ENCODE assay signal across 2 cellular contexts in genomic region chr10:58870070-58870469, GRCh38.
A peak's percentile ranks its signal among the peaks of the same experiment; 100 is the strongest.
TF ChIP-seq lines count a peak whose summit lies in the region.

No MANE protein-coding gene starts in this region.

TF ChIP-seq in HCT116, 20 proteins besides CTCF, POLR2A, EP300 and RAD21 (continued from another document):
- TF ChIP-seq ATF3 (IDR thresholded peaks at IDR 0.05) (no peak), REST (IDR thresholded peaks at IDR 0.05; ENCODE audit: low read depth) (no peak), ZFX (IDR thresholded peaks at IDR 0.05) (no peak), EGR1 (IDR thresholded peaks at IDR 0.05; ENCODE audit: low read depth) (no peak), FOSL1 (IDR thresholded peaks at IDR 0.05; ENCODE audit: low read depth) (no peak), SP1 (IDR thresholded peaks at IDR 0.05; ENCODE audit: low read depth) (no peak), EZH2phosphoT487 (IDR thresholded peaks at IDR 0.05; ENCODE audit: borderline replicate concordance) (no peak)

TF ChIP-seq in liver, 16 proteins besides CTCF, POLR2A, EP300 and RAD21 (continued from another document):
- TF ChIP-seq REST (IDR thresholded peaks at IDR 0.05) = peak; percentile 15
- no peak for TF ChIP-seq ATF3 (IDR thresholded peaks at IDR 0.05)
- TF ChIP-seq HNF4G (IDR thresholded peaks at IDR 0.05) = peak; percentile 28
- peak; percentile 49 to 74 for TF ChIP-seq RXRA (IDR thresholded peaks at IDR 0.05)
- no peak for TF ChIP-seq EGR1 (IDR thresholded peaks at IDR 0.05; ENCODE audit: low read depth in 2 of 2)
- peak; percentile 91 for TF ChIP-seq YY1 (IDR thresholded peaks at IDR 0.05)
